In genomic region chr4:156710571-156711195, GRCh38 we compare ENCODE assay signal across 32 cellular contexts.
DNase-seq lines count a peak whose midpoint lies in the region; ATAC-seq, FAIRE-seq and TF ChIP-seq lines count a peak whose summit lies in the region.
"Had no signal": no experiment of that assay in that cellular context is flagged by ENCODE, and none has a peak within 500 bp of the region (broad histone marks: within the 10 kb centered on the region; RNA-seq: fewer than 3 reads in every experiment).

No MANE protein-coding gene starts in this region.

- H3K4me3 ChIP-seq in astrocyte of the spinal cord (ENCODE audit: low read depth, low read length) = no peak overlapping the region
- H3K4me3 ChIP-seq in neuronal stem cell (ENCODE audit: low read length in 2 of 2) = no peak overlapping the region
- H3K4me3 ChIP-seq in dorsolateral prefrontal cortex = no peak overlapping the region
- H3K4me3 ChIP-seq in pancreas = no peak overlapping the region
- H3K4me3 ChIP-seq: K562, left lung, neural progenitor cell, prostate gland, skin epidermis, tibial nerve had no signal

- no peak for FAIRE-seq in pancreas (lab: Jason Lieb, UNC)
- FAIRE-seq: bronchial epithelial cell, colon, GM12892, H54, K562 had no signal

- H3K9ac ChIP-seq in neuronal stem cell (ENCODE audit: low read depth, low read length, poor library complexity) = no peak overlapping the region
- H3K9ac ChIP-seq: neural progenitor cell had no signal

- H3K27me3 Mint-ChIP-seq in HFFc6 (ENCODE audit: insufficient read depth) = no peaks in the 10 kb centered on the region
- H3K27me3 Mint-ChIP-seq in stimulated activated memory B cell treated with anti-CD40 and anti-IgM and Interleukin-4, amounts not matched to agents 10 μg/mL and 1 μg/mL and 100 μg/mL, for 72 hours = no peaks in the 10 kb centered on the region
- H3K27me3 Mint-ChIP-seq: activated CD4-positive, alpha-beta T cell treated with anti-CD3 and anti-CD28 coated beads, Interleukin-2, amount 10 ng/mL, durations not matched to agents 7 days and 5 days had no signal

- no peak overlapping the region for H2AK5ac ChIP-seq in neuronal stem cell (ENCODE audit: low read depth, low read length)

- peak; percentile 57 for DNase-seq in AG20443 (ENCODE audit: low spot score)
- DNase-seq in HFFc6 = peak; percentile 12
- peak; percentile 8 for DNase-seq in astrocyte of the spinal cord (ENCODE audit: low read depth, low spot score)
- no peak for DNase-seq in neuronal stem cell (ENCODE audit: low spot score)
- DNase-seq in dorsolateral prefrontal cortex = no peak
- no peak for DNase-seq in pancreas
- DNase-seq in NOMO-1 treated with dmso at 0.1 percent for 144 hours (lab: John Stamatoyannopoulos, UW; ENCODE audit: unreplicated experiment) = no peak
- DNase-seq: activated CD4-positive, alpha-beta T cell treated with anti-CD3 and anti-CD28 coated beads, Interleukin-2, amount 10 ng/mL, durations not matched to agents 7 days and 5 days; activated T-cell treated with anti-CD3 and anti-CD28 coated beads, Interleukin-2, amount 50 U/mL, for 48 hours; DMS79 treated with DMSO at 0.1 percent for 48 hours; effector memory CD4-positive, alpha-beta T cell; erythroblast; hippocampal formation; left lung; mesendoderm; NCI-H1105 treated with DMSO at 0.1 percent for 48 hours; NCI-H2029; NCI-H526; SHP77; stimulated activated CD8-positive, alpha-beta memory T cell treated with anti-CD3 and anti-CD28 coated beads, Interleukin-4, amount 100 ng/mL, for 48 hours had no signal

- no peak overlapping the region for H3K27ac Mint-ChIP-seq in HFFc6
- H3K27ac Mint-ChIP-seq in stimulated activated memory B cell treated with anti-CD40 and anti-IgM and Interleukin-4, amounts not matched to agents 10 μg/mL and 1 μg/mL and 100 μg/mL, for 72 hours = no peak overlapping the region
- H3K27ac Mint-ChIP-seq: activated CD4-positive, alpha-beta T cell treated with anti-CD3 and anti-CD28 coated beads, Interleukin-2, amount 10 ng/mL, durations not matched to agents 7 days and 5 days; neural progenitor cell had no signal

- in situ Hi-C loops in astrocyte of the spinal cord (cut with HindIII; ENCODE audit: low sequenced_read_pairs) = no loop called here

- peaks cover 0 to 2% of the 10 kb centered on the region in 2 donors for H3K4me1 ChIP-seq in neuronal stem cell (ENCODE audit: control insufficient read depth in 2 of 2, insufficient read depth in 1 of 2, low read depth in 1 of 2, low read length in 2 of 2)
- H3K4me1 ChIP-seq in pancreas = no peaks in the 10 kb centered on the region
- H3K4me1 ChIP-seq: left lung, neural progenitor cell, prostate gland had no signal

- H3K27me3 ChIP-seq in neuronal stem cell (ENCODE audit: control insufficient read depth in 3 of 3, insufficient read depth in 3 of 3, low read depth in 1 of 3, low read length in 3 of 3) = no peaks in the 10 kb centered on the region
- no peaks in the 10 kb centered on the region for H3K27me3 ChIP-seq in dorsolateral prefrontal cortex
- peaks cover 0 to 4% (median 0%) of the 10 kb centered on the region in 4 donors for H3K27me3 ChIP-seq in pancreas
- H3K27me3 ChIP-seq: left lung, neural progenitor cell, tibial nerve had no signal

- no peak overlapping the region for H2BK12ac ChIP-seq in neuronal stem cell (ENCODE audit: low read length)

- no peaks in the 10 kb centered on the region for H3K9me3 Mint-ChIP-seq in HFFc6
- no peaks in the 10 kb centered on the region for H3K9me3 Mint-ChIP-seq in stimulated activated memory B cell treated with anti-CD40 and anti-IgM and Interleukin-4, amounts not matched to agents 10 μg/mL and 1 μg/mL and 100 μg/mL, for 72 hours
- H3K9me3 Mint-ChIP-seq: neural progenitor cell had no signal

- no peak overlapping the region for H2BK5ac ChIP-seq in neuronal stem cell (ENCODE audit: low read length)

- no peak overlapping the region for H3K23ac ChIP-seq in neuronal stem cell (ENCODE audit: low read depth, low read length, poor library complexity)

- H3K27ac ChIP-seq in neuronal stem cell (replicated peaks; ENCODE audit: low read length) (no peak overlapping the region), dorsolateral prefrontal cortex (no peak overlapping the region), pancreas (no peak overlapping the region)
- H3K27ac ChIP-seq: C4-2B, left lung, neural progenitor cell, prostate gland, skin epidermis, tibial nerve had no signal

- H4K91ac ChIP-seq in neuronal stem cell (ENCODE audit: low read depth, low read length, poor library complexity) = no peak overlapping the region

- H4K8ac ChIP-seq in neuronal stem cell (ENCODE audit: low read depth, low read length) = no peak overlapping the region

- no peak overlapping the region for H3K4ac ChIP-seq in neuronal stem cell (ENCODE audit: low read length)

- peak overlapping the region; percentile 26 for H2AFZ ChIP-seq in neuronal stem cell (ENCODE audit: low read length)
- H2AFZ ChIP-seq: neural progenitor cell had no signal

- H3K4me1 Mint-ChIP-seq in HFFc6 (ENCODE audit: low read depth) = peaks cover 37% of the 10 kb centered on the region
- no peaks in the 10 kb centered on the region for H3K4me1 Mint-ChIP-seq in stimulated activated memory B cell treated with anti-CD40 and anti-IgM and Interleukin-4, amounts not matched to agents 10 μg/mL and 1 μg/mL and 100 μg/mL, for 72 hours
- H3K4me1 Mint-ChIP-seq: activated CD4-positive, alpha-beta T cell treated with anti-CD3 and anti-CD28 coated beads, Interleukin-2, amount 10 ng/mL, durations not matched to agents 7 days and 5 days; neural progenitor cell had no signal

- no peak overlapping the region for H3K14ac ChIP-seq in neuronal stem cell (ENCODE audit: low read length)

- H2BK120ac ChIP-seq in neuronal stem cell (ENCODE audit: low read depth, low read length) = no peak overlapping the region

- ATAC-seq in stimulated activated memory B cell treated with anti-CD40 and anti-IgM and Interleukin-4, amounts not matched to agents 10 μg/mL and 1 μg/mL and 100 μg/mL, for 72 hours = no peak
- no peak for ATAC-seq in pancreas
- ATAC-seq: K562, left lung, Panc1 had no signal

- H3K36me3 Mint-ChIP-seq in HFFc6 (ENCODE audit: low read depth) = no peaks in the 10 kb centered on the region
- H3K36me3 Mint-ChIP-seq in stimulated activated memory B cell treated with anti-CD40 and anti-IgM and Interleukin-4, amounts not matched to agents 10 μg/mL and 1 μg/mL and 100 μg/mL, for 72 hours = no peaks in the 10 kb centered on the region
- H3K36me3 Mint-ChIP-seq: neural progenitor cell had no signal

- intact Hi-C loops in dorsolateral prefrontal cortex (cut with DNase I) = no loop called here
- intact Hi-C loops in pancreas (cut with DNase I) = no loop called here

- no peaks in the 10 kb centered on the region for H3K79me1 ChIP-seq in neuronal stem cell (ENCODE audit: low read depth, low read length)

- no peaks in the 10 kb centered on the region for H3K9me3 ChIP-seq in neuronal stem cell (replicated peaks in 1 of 2; ENCODE audit: control insufficient read depth in 2 of 2, insufficient read depth in 1 of 2, low read depth in 1 of 2, low read length in 2 of 2)
- no peaks in the 10 kb centered on the region for H3K9me3 ChIP-seq in pancreas
- H3K9me3 ChIP-seq: left lung, prostate gland, tibial nerve had no signal

- no peak overlapping the region for H2BK15ac ChIP-seq in neuronal stem cell (ENCODE audit: low read length)

- no peaks in the 10 kb centered on the region for H3K36me3 ChIP-seq in neuronal stem cell (replicated peaks in 1 of 2; ENCODE audit: control insufficient read depth in 2 of 2, insufficient read depth in 2 of 2, low read length in 2 of 2)
- H3K36me3 ChIP-seq in pancreas = no peaks in the 10 kb centered on the region
- H3K36me3 ChIP-seq: left lung, neural progenitor cell, prostate gland, tibial nerve had no signal

- H3K4me2 ChIP-seq in neuronal stem cell (ENCODE audit: insufficient read depth, low read length, poor library complexity, severe bottlenecking) = no peak overlapping the region
- H3K4me2 ChIP-seq: neural progenitor cell had no signal

- no peak overlapping the region for H3K18ac ChIP-seq in neuronal stem cell (ENCODE audit: low read length)

- TF ChIP-seq CTCF in HFFc6 (IDR thresholded peaks at IDR 0.05) = no peak
- no peak for TF ChIP-seq CTCF in astrocyte of the spinal cord (IDR thresholded peaks at IDR 0.05; ENCODE audit: low read depth, low read length)
- TF ChIP-seq CTCF in dorsolateral prefrontal cortex (IDR thresholded peaks at IDR 0.05 in 54 of 56, conservative IDR thresholded peaks at IDR 0.05 in 2 of 56; ENCODE audit: low read depth in 1 of 56, partially characterized antibody in 56 of 56) = no peak
- TF ChIP-seq CTCF in pancreas (IDR thresholded peaks at IDR 0.05) = no peak

- H3K4me3 Mint-ChIP-seq in HFFc6 = no peak overlapping the region
- no peak overlapping the region for H3K4me3 Mint-ChIP-seq in stimulated activated memory B cell treated with anti-CD40 and anti-IgM and Interleukin-4, amounts not matched to agents 10 μg/mL and 1 μg/mL and 100 μg/mL, for 72 hours
- H3K4me3 Mint-ChIP-seq: activated CD4-positive, alpha-beta T cell treated with anti-CD3 and anti-CD28 coated beads, Interleukin-2, amount 10 ng/mL, durations not matched to agents 7 days and 5 days; neural progenitor cell had no signal

- no CpG with 5 or more reads among the region's 3 CpGs for WGBS in neuronal stem cell (ENCODE audit: extremely low coverage in 2 of 2, insufficient read length in 2 of 2, insufficient replicate concordance in 1 of 2), 2 donors
- 75 to 83% methylated on average over 3 of the region's 3 CpGs for WGBS in pancreas, 2 donors

Comparison
In these comparisons a context has a peak if more than half of its experiments do, and no peak if none do; other contexts are left out.
1. DNase-seq: peak in AG20443 (single experiment), HFFc6 (single experiment) and astrocyte of the spinal cord (single experiment); none in neuronal stem cell (single experiment), dorsolateral prefrontal cortex (0 of 10), pancreas (0 of 6) and NOMO-1 treated with dmso at 0.1 percent for 144 hours (single experiment).